8 cellular contexts compared by ENCODE assay signal in the genomic region with DNA sequence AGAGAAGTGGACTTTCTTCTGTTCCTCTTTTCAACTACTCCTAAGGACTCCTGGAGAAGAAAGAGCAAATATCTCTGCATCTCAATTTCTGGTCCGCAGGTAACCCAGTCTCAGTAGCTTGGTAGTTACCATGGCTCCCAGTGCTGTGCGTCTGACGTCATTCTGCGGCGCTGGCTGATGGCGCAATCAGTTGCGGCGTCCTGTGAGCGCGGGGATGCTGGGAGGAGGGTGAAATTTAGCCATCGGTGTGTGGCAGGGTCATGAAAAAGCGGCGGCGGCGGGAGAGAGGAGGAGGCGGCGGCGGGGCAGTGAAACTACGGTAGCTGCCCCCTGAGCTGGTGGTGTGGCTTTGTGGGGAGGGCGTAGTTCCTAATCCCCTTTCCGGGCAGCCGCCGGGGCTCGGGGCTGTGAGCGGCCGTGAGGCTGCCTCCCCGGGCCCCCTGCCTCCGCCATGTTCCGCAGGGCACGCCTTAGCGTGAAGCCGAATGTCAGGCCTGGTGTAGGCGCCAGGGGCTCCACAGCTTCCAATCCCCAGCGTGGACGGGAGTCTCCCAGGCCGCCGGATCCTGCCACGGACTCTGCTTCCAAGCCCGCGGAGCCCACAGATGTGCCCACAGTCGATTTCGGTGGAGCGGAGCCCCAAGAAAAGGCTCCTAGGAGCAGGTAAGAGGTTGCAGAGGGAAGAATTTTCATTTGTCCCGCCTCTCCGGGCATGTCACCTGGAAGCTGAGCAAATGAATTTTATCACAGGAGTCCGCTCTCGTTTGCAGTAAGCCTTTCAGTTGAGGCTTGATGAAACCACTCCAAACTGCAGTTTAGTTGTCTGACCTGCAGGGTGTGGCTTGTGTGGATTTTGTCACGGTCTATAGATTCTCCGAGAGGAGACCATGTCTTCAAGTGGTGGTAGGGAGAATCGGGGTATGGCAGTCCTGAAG. TPM values are rescaled to one million over a fixed set of nuclear protein-coding genes. Genes with fewer than 3 reads are reported as not detected.
DNase-seq lines count a peak whose midpoint lies in the region; ATAC-seq and TF ChIP-seq lines count a peak whose summit lies in the region.

BDP1 (plus strand) TSS at position 225 of the 935 bp plus-strand sequence; CDS start at position 452, 227 bp downstream.

- peak within 1 kb of the TSS; percentile 99 for H3K4me3 ChIP-seq in HUES48 (ENCODE audit: low read depth, low read length)
- peak within 1 kb of the TSS; percentile 84 for H3K4me3 ChIP-seq in NT2/D1 (ENCODE audit: insufficient read length, low read depth)
- peak within 1 kb of the TSS; percentile 87 for H3K4me3 ChIP-seq in endocrine pancreas (ENCODE audit: control insufficient read depth, insufficient read depth, low read length)
- peak within 1 kb of the TSS; percentile 75 to 100 for H3K4me3 ChIP-seq in mesenchymal stem cell (ENCODE audit: insufficient read depth in 1 of 2, low read depth in 1 of 2, low read length in 2 of 2)

- peak within 1 kb of the TSS in 1 of 2 experiments; percentile 47 for H3K23ac ChIP-seq in mesenchymal stem cell (ENCODE audit: low read length in 2 of 2)

- BruUV-seq in Calu3 (replicated peaks; lab: Mats Ljungman, UMichigan): TSS peak; percentile 54

- TF ChIP-seq CTCF in Calu3 (IDR thresholded peaks at IDR 0.05; ENCODE audit: unreplicated experiment): peak; percentile 44

- under 1% methylated on average over 36 of the region's 50 CpGs for WGBS in mesenchymal stem cell

- intact Hi-C loops in Calu3 (cut with micrococcal nuclease; ENCODE audit: unreplicated experiment): no loop called here

- peak within 1 kb of the TSS; percentile 99 for H3K4me3 Mint-ChIP-seq in Calu3 (ENCODE audit: low read depth, unreplicated experiment)
- H3K4me3 Mint-ChIP-seq in activated CD8-positive, alpha-beta memory T cell treated with anti-CD3 and anti-CD28 coated beads, Interleukin-2, amount 10 ng/mL, durations not matched to agents 7 days and 5 days: peak within 1 kb of the TSS; percentile 89

- peak within 1 kb of the TSS; percentile 75 for H3K4me2 ChIP-seq in mesenchymal stem cell (ENCODE audit: low read length, poor library complexity, severe bottlenecking)

- peak within 1 kb of the TSS; percentile 80 for H4K8ac ChIP-seq in mesenchymal stem cell (ENCODE audit: low read length)

- H3K36me3 ChIP-seq in HUES48 (ENCODE audit: control insufficient read depth, insufficient read depth, low read length) (peaks cover 24% of the 10 kb centered on the region), NT2/D1 (ENCODE audit: insufficient read depth, insufficient read length, low read length) (peaks cover 21% of the 10 kb centered on the region), endocrine pancreas (ENCODE audit: control insufficient read depth, insufficient read depth, low read length) (no peaks in the 10 kb centered on the region), mesenchymal stem cell (ENCODE audit: control insufficient read depth in 1 of 2, insufficient read depth in 2 of 2, low read depth in 1 of 2, low read length in 2 of 2) (peaks cover 7 to 24% of the 10 kb centered on the region in 2 experiments)

- H4K91ac ChIP-seq in mesenchymal stem cell (ENCODE audit: low read length): peak within 1 kb of the TSS; percentile 93

- peak within 1 kb of the TSS; percentile 73 for H2AFZ ChIP-seq in mesenchymal stem cell (ENCODE audit: low read depth, low read length)

- peak; percentile 91 for ATAC-seq in GM21390 (IDR thresholded peaks at IDR 0.05; ENCODE audit: unreplicated experiment)
- ATAC-seq in activated CD8-positive, alpha-beta memory T cell treated with anti-CD3 and anti-CD28 coated beads, Interleukin-2, amount 10 ng/mL, durations not matched to agents 7 days and 5 days: peak; percentile 92

- no peak within 1 kb of the TSS for H2BK120ac ChIP-seq in mesenchymal stem cell (ENCODE audit: low read depth, low read length)

- peaks cover 16% of the 10 kb centered on the region for H3K4me1 Mint-ChIP-seq in Calu3 (ENCODE audit: low read depth, unreplicated experiment)
- H3K4me1 Mint-ChIP-seq in activated CD8-positive, alpha-beta memory T cell treated with anti-CD3 and anti-CD28 coated beads, Interleukin-2, amount 10 ng/mL, durations not matched to agents 7 days and 5 days: peaks cover 29% of the 10 kb centered on the region

- H2BK5ac ChIP-seq in mesenchymal stem cell (ENCODE audit: low read depth, low read length, poor library complexity, severe bottlenecking): peak within 1 kb of the TSS; percentile 66

- peak within 1 kb of the TSS; percentile 91 for H3K9ac ChIP-seq in HUES48 (ENCODE audit: low read depth, low read length)
- peak within 1 kb of the TSS; percentile 90 for H3K9ac ChIP-seq in NT2/D1 (ENCODE audit: insufficient read length, low read depth)
- H3K9ac ChIP-seq in endocrine pancreas (ENCODE audit: control insufficient read depth, insufficient read depth, low read length): peak within 1 kb of the TSS; percentile 84
- peak within 1 kb of the TSS; percentile 99 for H3K9ac ChIP-seq in mesenchymal stem cell (ENCODE audit: low read length)

- DNase-seq in Calu3 (peak; percentile 95), NT2/D1 (ENCODE audit: low read depth, low spot score) (peak; percentile 86), mesenchymal stem cell (peak; percentile 95)
- DNase-seq in activated CD8-positive, alpha-beta memory T cell treated with anti-CD3 and anti-CD28 coated beads, Interleukin-2, amount 10 ng/mL, durations not matched to agents 7 days and 5 days: peak; percentile 98
- peak; percentile 95 for DNase-seq in stimulated activated CD8-positive, alpha-beta memory T cell treated with anti-CD3 and anti-CD28 coated beads, Interleukin-12 subunit alpha, Interleukin-12 subunit beta, amount 100 ng/mL, for 4 hours (ENCODE audit: low read depth)

- H3K4me1 ChIP-seq in HUES48 (ENCODE audit: control insufficient read depth, insufficient read depth, low read length): no peaks in the 10 kb centered on the region; the same call in 1 of the 2 replicates
- H3K4me1 ChIP-seq in NT2/D1 (ENCODE audit: insufficient read depth, insufficient read length): no peaks in the 10 kb centered on the region
- peaks cover 15% of the 10 kb centered on the region for H3K4me1 ChIP-seq in endocrine pancreas (ENCODE audit: control insufficient read depth, insufficient read depth, low read length)
- peaks cover 6% of the 10 kb centered on the region for H3K4me1 ChIP-seq in mesenchymal stem cell (ENCODE audit: control insufficient read depth, insufficient read depth, low read depth, low read length)

- H2BK15ac ChIP-seq in mesenchymal stem cell (ENCODE audit: low read depth, poor library complexity, severe bottlenecking): peak within 1 kb of the TSS; percentile 82

- peaks cover 36% of the 10 kb centered on the region for H3K36me3 Mint-ChIP-seq in Calu3 (ENCODE audit: insufficient read depth, unreplicated experiment)
- H3K36me3 Mint-ChIP-seq in activated CD8-positive, alpha-beta memory T cell treated with anti-CD3 and anti-CD28 coated beads, Interleukin-2, amount 10 ng/mL, durations not matched to agents 7 days and 5 days: peaks cover 23% of the 10 kb centered on the region

- H3K9me3 ChIP-seq in HUES48 (ENCODE audit: control insufficient read depth, insufficient read depth, low read length) (no peaks in the 10 kb centered on the region), NT2/D1 (ENCODE audit: insufficient read depth, low read length) (no peaks in the 10 kb centered on the region), endocrine pancreas (ENCODE audit: control insufficient read depth, low read length) (no peaks in the 10 kb centered on the region), mesenchymal stem cell (ENCODE audit: control insufficient read depth, low read length) (no peaks in the 10 kb centered on the region)

- peak within 1 kb of the TSS in 1 of 2 experiments; percentile 74 for H2BK12ac ChIP-seq in mesenchymal stem cell (ENCODE audit: low read length in 2 of 2)

- no peaks in the 10 kb centered on the region for H3K27me3 Mint-ChIP-seq in Calu3 (ENCODE audit: unreplicated experiment)
- peaks cover 3% of the 10 kb centered on the region for H3K27me3 Mint-ChIP-seq in activated CD8-positive, alpha-beta memory T cell treated with anti-CD3 and anti-CD28 coated beads, Interleukin-2, amount 10 ng/mL, durations not matched to agents 7 days and 5 days

- no peak within 1 kb of the TSS for H3K4ac ChIP-seq in mesenchymal stem cell (ENCODE audit: low read depth in 1 of 2, low read length in 2 of 2)

- no peaks in the 10 kb centered on the region for H3K9me3 Mint-ChIP-seq in Calu3 (ENCODE audit: low read depth, unreplicated experiment)
- no peaks in the 10 kb centered on the region for H3K9me3 Mint-ChIP-seq in activated CD8-positive, alpha-beta memory T cell treated with anti-CD3 and anti-CD28 coated beads, Interleukin-2, amount 10 ng/mL, durations not matched to agents 7 days and 5 days (ENCODE audit: low read depth)

- peak within 1 kb of the TSS; percentile 91 for H3K27ac ChIP-seq in HUES48 (ENCODE audit: low read depth, low read length)
- peak within 1 kb of the TSS; percentile 84 for H3K27ac ChIP-seq in mesenchymal stem cell (ENCODE audit: low read length, poor library complexity, severe bottlenecking)

- no peak within 1 kb of the TSS for H2AK5ac ChIP-seq in mesenchymal stem cell (ENCODE audit: low read length, severe bottlenecking)

- peak within 1 kb of the TSS; percentile 68 to 86 for H3K18ac ChIP-seq in mesenchymal stem cell (ENCODE audit: low read depth in 1 of 2, low read length in 2 of 2)

- H3K79me1 ChIP-seq in mesenchymal stem cell (replicated peaks; ENCODE audit: low read length, poor library complexity, severe bottlenecking): peaks cover 4% of the 10 kb centered on the region

- peak within 1 kb of the TSS; percentile 99 for H3K27ac Mint-ChIP-seq in Calu3 (ENCODE audit: unreplicated experiment)
- H3K27ac Mint-ChIP-seq in activated CD8-positive, alpha-beta memory T cell treated with anti-CD3 and anti-CD28 coated beads, Interleukin-2, amount 10 ng/mL, durations not matched to agents 7 days and 5 days: peak within 1 kb of the TSS; percentile 99

- CTCF ChIA-PET in Calu3 (lab: Charles Lee): no interaction called here
- CTCF ChIA-PET in activated CD8-positive, alpha-beta memory T cell treated with anti-CD3 and anti-CD28 coated beads, Interleukin-2, amount 10 ng/mL, durations not matched to agents 7 days and 5 days (lab: Charles Lee): interaction anchor here (1.0 to 1.6 kb wide), 3 partner anchors 20 to 146 kb away, joined by 3 to 7 read pairs (median 3); no protein-coding TSS in a partner anchor

- no peaks in the 10 kb centered on the region for H3K27me3 ChIP-seq in HUES48 (ENCODE audit: control insufficient read depth, insufficient read depth, low read length)
- no peaks in the 10 kb centered on the region for H3K27me3 ChIP-seq in NT2/D1 (ENCODE audit: insufficient read depth, insufficient read length)
- no peaks in the 10 kb centered on the region for H3K27me3 ChIP-seq in endocrine pancreas (ENCODE audit: control insufficient read depth, insufficient read depth, low read length)
- peaks cover 0 to 10% of the 10 kb centered on the region in 2 experiments for H3K27me3 ChIP-seq in mesenchymal stem cell (ENCODE audit: control insufficient read depth in 1 of 2, insufficient read depth in 1 of 2, low read length in 2 of 2)

- H3K14ac ChIP-seq in mesenchymal stem cell (ENCODE audit: low read length in 2 of 2): peak within 1 kb of the TSS in 1 of 2 experiments; percentile 79

RNA-seq across cellular contexts. Expression of gene BDP1, which starts in this region (rescaled TPM):
- 31.2 and 33.6 TPM in 2 replicates for total RNA-seq in Calu3 (2022)
- 10 to 100 TPM; 36.0 to 37.9 TPM for total RNA-seq in activated CD8-positive, alpha-beta memory T cell treated with anti-CD3 and anti-CD28 coated beads, Interleukin-2, amount 10 ng/mL, durations not matched to agents 7 days and 5 days
- polyA plus RNA-seq in mesenchymal stem cell (2013, experiment 1 of 2): 11.0 TPM
- polyA plus RNA-seq in mesenchymal stem cell (2013, experiment 2 of 2): 10.4 TPM

Comparison
In these comparisons a context has a peak if more than half of its experiments do, and no peak if none do; other contexts are left out.
1. Peak in every context shown above with its lines: DNase-seq, ATAC-seq, H3K4me3 ChIP-seq and H3K27ac ChIP-seq.